In the genomic region with DNA sequence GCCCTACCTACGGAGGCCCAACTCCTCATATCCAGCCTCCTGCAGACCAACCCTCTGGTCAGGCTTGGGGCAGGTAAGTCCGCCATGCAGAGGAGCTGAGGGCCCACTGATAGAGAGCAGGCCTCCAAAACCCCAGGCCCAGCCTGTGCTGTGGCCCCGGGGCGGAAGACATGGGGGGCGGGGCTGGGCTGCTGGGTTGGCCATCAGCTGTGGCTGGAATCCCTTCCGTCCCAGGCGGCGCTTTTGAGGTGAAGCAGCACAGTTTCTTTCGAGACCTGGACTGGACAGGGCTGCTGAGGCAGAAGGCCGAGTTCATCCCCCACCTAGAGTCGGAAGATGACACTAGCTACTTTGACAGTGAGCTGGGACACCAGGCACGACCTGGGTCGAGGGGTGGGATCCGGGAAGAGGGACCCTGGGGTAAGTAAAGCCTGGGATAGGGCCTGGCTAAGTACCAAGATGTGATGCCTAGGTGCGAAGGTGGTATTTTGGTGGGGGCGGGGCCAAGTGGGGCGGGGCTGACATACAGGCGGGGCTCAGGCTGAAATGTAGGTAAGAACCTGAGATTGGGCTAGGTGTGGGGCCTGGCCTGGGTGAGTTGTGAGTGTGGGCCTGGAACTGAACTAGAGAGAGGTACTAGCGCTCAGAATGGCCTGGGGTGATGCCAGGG, we compare ENCODE assay signal across 28 cellular contexts. TPM values are rescaled to one million over a fixed set of nuclear protein-coding genes. Genes with fewer than 3 reads are reported as not detected.
DNase-seq lines count a peak whose midpoint lies in the region; TF ChIP-seq lines count a peak whose summit lies in the region.
"Had no signal": no experiment of that assay in that cellular context is flagged by ENCODE, and none has a peak within 500 bp of the region (broad histone marks: within the 10 kb centered on the region; RNA-seq: fewer than 3 reads in every experiment).

No MANE protein-coding gene starts in this region.

- H3K9me3 Mint-ChIP-seq in IgD-negative memory B cell (no peaks in the 10 kb centered on the region), glutamatergic neuron (ENCODE audit: unreplicated experiment) (peaks cover 7% of the 10 kb centered on the region), nephron progenitor cell (no peaks in the 10 kb centered on the region)
- H3K9me3 Mint-ChIP-seq: activated CD4-positive, alpha-beta memory T cell treated with anti-CD3 and anti-CD28 coated beads, Interleukin-2, amount 10 ng/mL, durations not matched to agents 7 days and 5 days had no signal

- H3K36me3 ChIP-seq in SK-N-SH (replicated peaks in 1 of 2; ENCODE audit: control insufficient read depth in 1 of 2, insufficient read depth in 2 of 2, low read length in 1 of 2): no peaks in the 10 kb centered on the region
- H3K36me3 ChIP-seq: MG63, SJCRH30, thoracic aorta, vagina had no signal

- H3K27me3 Mint-ChIP-seq in IgD-negative memory B cell (peaks cover 9% of the 10 kb centered on the region), glutamatergic neuron (ENCODE audit: unreplicated experiment) (peaks cover 7% of the 10 kb centered on the region), nephron progenitor cell (ENCODE audit: low read depth, poor library complexity) (peaks cover 25% of the 10 kb centered on the region)

- DNase-seq in ELF-1 (ENCODE audit: low read depth, low spot score) (peak; percentile 90), glutamatergic neuron (no peak), nephron progenitor cell (no peak), SK-N-SH (no peak), superior temporal gyrus (ENCODE audit: extremely low spot score) (no peak), NCI-H187 treated with DMSO at 0.1 percent for 48 hours (lab: John Stamatoyannopoulos, UW) (no peak), NCI-H2171 (lab: John Stamatoyannopoulos, UW) (no peak)
- DNase-seq: activated CD4-positive, alpha-beta memory T cell treated with anti-CD3 and anti-CD28 coated beads, Interleukin-2, amount 10 ng/mL, durations not matched to agents 7 days and 5 days; activated CD4-positive, CD25-positive, alpha-beta regulatory T cell treated with anti-CD3 and anti-CD28 coated beads, Interleukin-2, amount 50 U/mL, for 72 hours; activated CD8-positive, alpha-beta memory T cell treated with anti-CD3 and anti-CD28 coated beads, Interleukin-2, amount 50 U/mL, for 48 hours; central memory CD4-positive, alpha-beta T cell; MG63; NCI-H2081; NCI-H226; NCI-H774; SJCRH30; stimulated activated naive CD4-positive, alpha-beta T cell had no signal

- peaks cover 3 to 4% (median 3%) of the 10 kb centered on the region in 3 donors for H3K4me1 Mint-ChIP-seq in IgD-negative memory B cell
- H3K4me1 Mint-ChIP-seq in glutamatergic neuron (ENCODE audit: low read depth, unreplicated experiment): peaks cover 7% of the 10 kb centered on the region
- H3K4me1 Mint-ChIP-seq in nephron progenitor cell: peaks cover 13% of the 10 kb centered on the region

- H3K4me3 Mint-ChIP-seq in IgD-negative memory B cell: peak overlapping the region; percentile 54 to 83 (median 68)
- H3K4me3 Mint-ChIP-seq in glutamatergic neuron (ENCODE audit: unreplicated experiment): no peak overlapping the region
- peak overlapping the region; percentile 82 for H3K4me3 Mint-ChIP-seq in nephron progenitor cell
- H3K4me3 Mint-ChIP-seq: activated CD4-positive, alpha-beta memory T cell treated with anti-CD3 and anti-CD28 coated beads, Interleukin-2, amount 10 ng/mL, durations not matched to agents 7 days and 5 days; CD14-positive monocyte had no signal

- no peak for TF ChIP-seq EP300 in SK-N-SH (IDR thresholded peaks at IDR 0.05; ENCODE audit: borderline replicate concordance in 1 of 2, low read depth in 1 of 2, low read length in 1 of 2)

- no peak for TF ChIP-seq RAD21 in SK-N-SH (IDR thresholded peaks at IDR 0.05; ENCODE audit: low read length)

- H3K27ac Mint-ChIP-seq in IgD-negative memory B cell (no peak overlapping the region), glutamatergic neuron (ENCODE audit: unreplicated experiment) (peak overlapping the region; percentile 52), nephron progenitor cell (no peak overlapping the region)
- H3K27ac Mint-ChIP-seq: activated CD4-positive, alpha-beta memory T cell treated with anti-CD3 and anti-CD28 coated beads, Interleukin-2, amount 10 ng/mL, durations not matched to agents 7 days and 5 days; CD14-positive monocyte had no signal

- no peak overlapping the region for H3K9ac ChIP-seq in SK-N-SH

- H2AFZ ChIP-seq in SK-N-SH (ENCODE audit: low read depth): no peak overlapping the region

- no peak overlapping the region for H3K27ac ChIP-seq in SK-N-SH (ENCODE audit: low read depth in 2 of 2, low read length in 1 of 2)
- H3K27ac ChIP-seq: SJCRH30, thoracic aorta, vagina had no signal

- CTCF ChIA-PET in SK-N-SH (lab: Yijun Ruan, JAX): interaction anchor here (1.0 to 7.9 kb wide), 2 partner anchors 19 to 40 kb away, joined by 3 to 69 read pairs; no protein-coding TSS in a partner anchor

- H4K20me1 ChIP-seq in SK-N-SH (ENCODE audit: insufficient read depth): no peaks in the 10 kb centered on the region

- H3K4me2 ChIP-seq in SK-N-SH: no peak overlapping the region

- no peaks in the 10 kb centered on the region for H3K4me1 ChIP-seq in SK-N-SH (ENCODE audit: control insufficient read depth in 1 of 2, insufficient read depth in 2 of 2, low read depth in 1 of 2, low read length in 1 of 2)

- no peaks in the 10 kb centered on the region for H3K27me3 ChIP-seq in SK-N-SH (ENCODE audit: insufficient read depth)
- H3K27me3 ChIP-seq: SJCRH30, vagina had no signal

- TF ChIP-seq CTCF in glutamatergic neuron (IDR thresholded peaks at IDR 0.05; ENCODE audit: partially characterized antibody, unreplicated experiment) (no peak), nephron progenitor cell (IDR thresholded peaks at IDR 0.05) (no peak), SK-N-SH (IDR thresholded peaks at IDR 0.05) (no peak)

- H3F3A ChIP-seq in SK-N-SH (replicated peaks; ENCODE audit: insufficient read depth): peaks cover 4% of the 10 kb centered on the region

- H3K4me3 ChIP-seq in SK-N-SH (ENCODE audit: low read depth in 2 of 2, low read length in 1 of 2): no peak overlapping the region
- H3K4me3 ChIP-seq: MG63, SJCRH30, thoracic aorta, vagina had no signal

- no peaks in the 10 kb centered on the region for H3K9me2 ChIP-seq in SK-N-SH

- POLR2A ChIA-PET in SK-N-SH (lab: Yijun Ruan, JAX): interaction anchor here (1.0 kb wide), 1 partner anchor 11 kb away, joined by 4 read pairs; no protein-coding TSS in a partner anchor

- 89% methylated on average over 12 of the region's 19 CpGs for WGBS in SK-N-SH (ENCODE audit: low lambda C conversion rate)

- no peaks in the 10 kb centered on the region for H3K9me3 ChIP-seq in SK-N-SH
- H3K9me3 ChIP-seq: SJCRH30, thoracic aorta, vagina had no signal

- peaks cover 3% of the 10 kb centered on the region for H3K36me3 Mint-ChIP-seq in IgD-negative memory B cell
- H3K36me3 Mint-ChIP-seq in glutamatergic neuron (ENCODE audit: unreplicated experiment): no peaks in the 10 kb centered on the region
- peaks cover 8% of the 10 kb centered on the region for H3K36me3 Mint-ChIP-seq in nephron progenitor cell (ENCODE audit: low read depth)
- H3K36me3 Mint-ChIP-seq: CD14-positive monocyte had no signal

- H3K79me2 ChIP-seq in SK-N-SH (ENCODE audit: insufficient read depth): no peaks in the 10 kb centered on the region

TF ChIP-seq in SK-N-SH, 30 proteins besides CTCF, POLR2A, EP300 and RAD21:
- TF ChIP-seq, protein P1, sequence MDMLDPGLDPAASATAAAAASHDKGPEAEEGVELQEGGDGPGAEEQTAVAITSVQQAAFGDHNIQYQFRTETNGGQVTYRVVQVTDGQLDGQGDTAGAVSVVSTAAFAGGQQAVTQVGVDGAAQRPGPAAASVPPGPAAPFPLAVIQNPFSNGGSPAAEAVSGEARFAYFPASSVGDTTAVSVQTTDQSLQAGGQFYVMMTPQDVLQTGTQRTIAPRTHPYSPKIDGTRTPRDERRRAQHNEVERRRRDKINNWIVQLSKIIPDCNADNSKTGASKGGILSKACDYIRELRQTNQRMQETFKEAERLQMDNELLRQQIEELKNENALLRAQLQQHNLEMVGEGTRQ (IDR thresholded peaks at IDR 0.05; ENCODE audit: borderline replicate concordance, low read depth, low read length): no peak
- TF ChIP-seq SIN3A (IDR thresholded peaks at IDR 0.05; ENCODE audit: borderline replicate concordance, low read depth, low read length): no peak
- TF ChIP-seq RXRA (IDR thresholded peaks at IDR 0.05; ENCODE audit: borderline replicate concordance, low read depth): no peak
- TF ChIP-seq FOXM1 (IDR thresholded peaks at IDR 0.05; ENCODE audit: low read depth): no peak
TF ChIP-seq in SK-N-SH: peak in this region for 0.

RNA-seq across cellular contexts. Expression of a gene that starts 15.4 kb away (rescaled TPM):
- polyA plus RNA-seq in IgD-negative memory B cell: 49.6 TPM
- total RNA-seq in glutamatergic neuron (ENCODE audit: unreplicated experiment): 7.9 TPM
- 29.8 and 40.7 TPM in 2 replicates for polyA plus RNA-seq in SK-N-SH (2012; rRNA removed)
- polyA plus RNA-seq in SK-N-SH (2012; cell fraction: cytosol; rRNA removed): 23.1 and 30.9 TPM in 2 replicates
- 10.8 and 15.2 TPM in 2 replicates for polyA plus RNA-seq in SK-N-SH (2012; cell fraction: nucleus; rRNA removed)

RNA-seq across cellular contexts. Expression of a gene that starts 21.1 kb away (rescaled TPM):
- polyA plus RNA-seq in IgD-negative memory B cell (not detected), SK-N-SH (2012; rRNA removed) (not detected in 2 replicates)
- total RNA-seq in glutamatergic neuron (ENCODE audit: unreplicated experiment): not detected
- polyA plus RNA-seq in SK-N-SH (2012; cell fraction: cytosol; rRNA removed): not detected in 2 replicates
- not detected in 2 replicates for polyA plus RNA-seq in SK-N-SH (2012; cell fraction: nucleus; rRNA removed)
- total RNA-seq: Daoy, endothelial cell of umbilical vein, fibroblast of lung, pulmonary artery endothelial cell, thoracic aorta, vagina had no signal
- polyA plus RNA-seq: endothelial cell of umbilical vein, fibroblast of lung, keratinocyte, liver had no signal

RNA-seq across cellular contexts. Expression of a gene that starts 25.1 kb away (rescaled TPM):
- 13.5 TPM for polyA plus RNA-seq in IgD-negative memory B cell
- total RNA-seq in glutamatergic neuron (ENCODE audit: unreplicated experiment): 34.2 TPM
- polyA plus RNA-seq in SK-N-SH (2012; rRNA removed): 29.4 and 36.6 TPM in 2 replicates
- polyA plus RNA-seq in SK-N-SH (2012; cell fraction: cytosol; rRNA removed): 13.4 and 24.8 TPM in 2 replicates
- polyA plus RNA-seq in SK-N-SH (2012; cell fraction: nucleus; rRNA removed): 63.5 and 74.5 TPM in 2 replicates

RNA-seq across cellular contexts. Expression of a gene that starts 27.6 kb away (rescaled TPM):
- 1.2 TPM for polyA plus RNA-seq in IgD-negative memory B cell
- total RNA-seq in glutamatergic neuron (ENCODE audit: unreplicated experiment): 230 TPM
- polyA plus RNA-seq in SK-N-SH (2012; rRNA removed): 4.3 and 9.7 TPM in 2 replicates
- 3.2 and 7.2 TPM in 2 replicates for polyA plus RNA-seq in SK-N-SH (2012; cell fraction: cytosol; rRNA removed)
- polyA plus RNA-seq in SK-N-SH (2012; cell fraction: nucleus; rRNA removed): 37.5 and 48.1 TPM in 2 replicates
- total RNA-seq: thoracic aorta had no signal

RNA-seq across cellular contexts. Expression of a gene that starts 31.5 kb away (rescaled TPM):
- polyA plus RNA-seq in IgD-negative memory B cell (not detected), SK-N-SH (2012; rRNA removed) (0.47 and 0.72 TPM in 2 replicates)
- 4.8 TPM for total RNA-seq in glutamatergic neuron (ENCODE audit: unreplicated experiment)
- polyA plus RNA-seq in SK-N-SH (2012; cell fraction: cytosol; rRNA removed): 0.23 and 0.55 TPM in 2 replicates
- polyA plus RNA-seq in SK-N-SH (2012; cell fraction: nucleus; rRNA removed): 0.27 and 0.31 TPM in 2 replicates
- total RNA-seq: activated CD4-positive, alpha-beta memory T cell treated with anti-CD3 and anti-CD28 coated beads, Interleukin-2, amount 10 ng/mL, durations not matched to agents 7 days and 5 days; Daoy; dermis microvascular lymphatic vessel endothelial cell; endothelial cell of umbilical vein; fibroblast of lung; liver; pulmonary artery endothelial cell; thoracic aorta had no signal
- polyA plus RNA-seq: CD14-positive monocyte, endothelial cell of umbilical vein, fibroblast of lung, keratinocyte, liver had no signal
